Comparison of ENCODE assay signal across 10 cellular contexts in the genomic region with DNA sequence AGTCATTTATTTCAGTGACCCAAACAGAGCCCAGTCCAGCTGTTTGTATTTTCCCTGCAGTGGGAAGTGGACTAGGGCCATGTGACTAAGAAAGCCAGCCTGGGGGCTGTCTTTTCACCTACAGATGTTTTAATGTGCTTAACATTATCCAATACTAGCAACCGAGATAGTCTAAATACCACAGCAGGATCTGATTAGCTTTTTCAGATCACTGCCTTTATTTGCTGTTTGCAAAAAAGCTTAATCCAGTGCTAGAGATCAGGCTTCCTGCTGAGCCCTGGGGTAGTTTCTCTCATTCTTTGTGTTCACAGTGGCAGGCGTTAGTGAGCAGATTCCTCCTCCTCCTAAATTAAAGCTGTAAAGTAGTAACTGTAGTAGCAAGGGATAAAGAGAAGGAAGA. TPM values are rescaled to one million over a fixed set of nuclear protein-coding genes. Genes with fewer than 3 reads are reported as not detected.
DNase-seq lines count a peak whose midpoint lies in the region; ATAC-seq, FAIRE-seq and TF ChIP-seq lines count a peak whose summit lies in the region.
"Had no signal": no experiment of that assay in that cellular context is flagged by ENCODE, and none has a peak within 500 bp of the region (broad histone marks: within the 10 kb centered on the region; RNA-seq: fewer than 3 reads in every experiment).

No MANE protein-coding gene starts in this region.

- H3K9me3 Mint-ChIP-seq in T-cell: no peaks in the 10 kb centered on the region

- H3K27me3 Mint-ChIP-seq in T-cell: peaks cover 8 to 17% of the 10 kb centered on the region in 2 donors

- no peaks in the 10 kb centered on the region; a peak in 2 of 4 replicates for H3K36me3 ChIP-seq in GM12878 (ENCODE audit: control insufficient read depth in 2 of 2, insufficient read depth in 2 of 2, low read length in 1 of 2)

- no peak for TF ChIP-seq POLR2A in GM12878 (IDR thresholded peaks at IDR 0.05; ENCODE audit: low read depth, low read length)

- H3K79me2 ChIP-seq in GM12878 (ENCODE audit: control insufficient read depth, insufficient read depth, low read length): peaks cover 10% of the 10 kb centered on the region

- no peaks in the 10 kb centered on the region for H3K4me1 ChIP-seq in GM12878 (ENCODE audit: control insufficient read depth, insufficient read depth, low read length)

- ATAC-seq in GM12878 (peak; percentile 29), T-cell (replicated peaks in 1 of 4) (no peak)

- no peak for TF ChIP-seq CTCF in GM12878 (IDR thresholded peaks at IDR 0.05 in 2 of 3, conservative IDR thresholded peaks at IDR 0.05 in 1 of 3; ENCODE audit: control insufficient read depth in 2 of 3, extremely low read depth in 1 of 3, insufficient read depth in 1 of 3, low read depth in 3 of 3, low read length in 3 of 3)

- RAD21 ChIA-PET in GM12878 (lab: Charles Lee; ENCODE audit: unreplicated experiment): interaction anchor here (0.9 to 1.2 kb wide), 2 partner anchors 72 to 222 kb away, joined by 3 read pairs; no protein-coding TSS in a partner anchor

- SMC1A ChIA-PET in GM12878 (lab: Charles Lee; ENCODE audit: uncharacterized antibody, unreplicated experiment): interaction anchor here (0.6 to 2.6 kb wide), 13 partner anchors 11 to 569 kb away, joined by 3 to 8 read pairs (median 3); no protein-coding TSS in a partner anchor

- no peak overlapping the region for H3K4me3 Mint-ChIP-seq in T-cell

- no peak overlapping the region for H2AFZ ChIP-seq in GM12878 (ENCODE audit: control insufficient read depth, low read depth, low read length)

- in situ Hi-C loops in GM12878 (cut with MboI): no loop called here

- no peaks in the 10 kb centered on the region for H3K27me3 ChIP-seq in GM12878 (replicated peaks in 1 of 2; ENCODE audit: control insufficient read depth in 2 of 2, insufficient read depth in 2 of 2, low read length in 1 of 2)

- intact Hi-C loops in GM12878 (cut with micrococcal nuclease; ENCODE audit: unreplicated experiment): no loop called here

- TF ChIP-seq RAD21 in GM12878 (IDR thresholded peaks at IDR 0.05; ENCODE audit: insufficient read depth, low read depth, low read length): no peak

- no peaks in the 10 kb centered on the region for H3K4me1 Mint-ChIP-seq in T-cell

- 79% methylated on average over 2 of the region's 2 CpGs for whole genome bisulfite sequencing in GM12878 (ENCODE audit: insufficient coverage, insufficient replicate concordance, low lambda C conversion rate, missing lambda C conversion rate)

- no peak overlapping the region for H3K27ac ChIP-seq in GM12878 (ENCODE audit: control insufficient read depth, insufficient read depth)

- no peak for TF ChIP-seq EP300 in GM12878 (IDR thresholded peaks at IDR 0.05; ENCODE audit: borderline replicate concordance in 1 of 2, control insufficient read depth in 1 of 2, low read depth in 2 of 2, low read length in 2 of 2)

- no peak for FAIRE-seq in GM12878 (lab: Jason Lieb, UNC)
- FAIRE-seq: GM19239 had no signal

- POLR2A ChIA-PET in GM12878 (lab: Charles Lee) (interaction anchor here (0.7 to 1.3 kb wide), 2 partner anchors 14 to 1059 kb away, joined by 6 to 7 read pairs; no protein-coding TSS in a partner anchor), T-cell (lab: Charles Lee) (interaction anchor here in 1 of 2 donors (0.7 kb wide), 1 partner anchor 55 kb away, joined by 3 read pairs; no protein-coding TSS in a partner anchor)

- H3K4me2 ChIP-seq in GM12878 (ENCODE audit: control insufficient read depth, insufficient read depth): no peak overlapping the region

- no peak overlapping the region for H3K9ac ChIP-seq in GM12878 (ENCODE audit: control insufficient read depth, insufficient read depth, low read length)

- no TSS peak for BruUV-seq in GM12878 (replicated peaks; lab: Mats Ljungman, UMichigan)

- H3K36me3 Mint-ChIP-seq in T-cell: no peaks in the 10 kb centered on the region

- no peak overlapping the region for H3K27ac Mint-ChIP-seq in T-cell

- DNase-seq in AG20443 (ENCODE audit: low spot score) (peak; percentile 41), NCI-H146 treated with DMSO at 0.1 percent for 48 hours (lab: John Stamatoyannopoulos, UW; ENCODE audit: unreplicated experiment) (peak; percentile 58), GM12878 (ENCODE audit: low read depth, low spot score) (no peak), left kidney (ENCODE audit: low read depth, low spot score) (peak; percentile 29), NOMO-1 treated with DMSO at 0.1 percent for 48 hours (lab: John Stamatoyannopoulos, UW; ENCODE audit: unreplicated experiment) (no peak), T-cell (no peak), NOMO-1 (lab: John Stamatoyannopoulos, UW; ENCODE audit: unreplicated experiment in 2 of 2) (no peak), HT-29 (ENCODE audit: low spot score) (no peak)
- DNase-seq: activated gamma-delta T cell treated with Interleukin-2 at 50 U/mL for 16 hours had no signal

- H3K4me3 ChIP-seq in GM12878: no peak overlapping the region

- no peaks in the 10 kb centered on the region for H3K9me3 ChIP-seq in GM12878 (replicated peaks; ENCODE audit: control insufficient read depth, insufficient read depth, low read length)

- H4K20me1 ChIP-seq in GM12878 (ENCODE audit: control insufficient read depth, insufficient read depth): no peaks in the 10 kb centered on the region

- CTCF ChIA-PET in GM12878 (lab: Yijun Ruan, JAX): interaction anchor here (0.6 to 1.4 kb wide), 7 partner anchors 14 to 305 kb away, joined by 3 to 5 read pairs (median 4); no protein-coding TSS in a partner anchor
- CTCF ChIA-PET in T-cell (lab: Charles Lee): no interaction called here

TF ChIP-seq in GM12878, 131 proteins besides CTCF, POLR2A, EP300 and RAD21 (continues in another document):
- TF ChIP-seq ZBTB40 (IDR thresholded peaks at IDR 0.05; ENCODE audit: borderline replicate concordance): no peak
- TF ChIP-seq, protein P1, sequence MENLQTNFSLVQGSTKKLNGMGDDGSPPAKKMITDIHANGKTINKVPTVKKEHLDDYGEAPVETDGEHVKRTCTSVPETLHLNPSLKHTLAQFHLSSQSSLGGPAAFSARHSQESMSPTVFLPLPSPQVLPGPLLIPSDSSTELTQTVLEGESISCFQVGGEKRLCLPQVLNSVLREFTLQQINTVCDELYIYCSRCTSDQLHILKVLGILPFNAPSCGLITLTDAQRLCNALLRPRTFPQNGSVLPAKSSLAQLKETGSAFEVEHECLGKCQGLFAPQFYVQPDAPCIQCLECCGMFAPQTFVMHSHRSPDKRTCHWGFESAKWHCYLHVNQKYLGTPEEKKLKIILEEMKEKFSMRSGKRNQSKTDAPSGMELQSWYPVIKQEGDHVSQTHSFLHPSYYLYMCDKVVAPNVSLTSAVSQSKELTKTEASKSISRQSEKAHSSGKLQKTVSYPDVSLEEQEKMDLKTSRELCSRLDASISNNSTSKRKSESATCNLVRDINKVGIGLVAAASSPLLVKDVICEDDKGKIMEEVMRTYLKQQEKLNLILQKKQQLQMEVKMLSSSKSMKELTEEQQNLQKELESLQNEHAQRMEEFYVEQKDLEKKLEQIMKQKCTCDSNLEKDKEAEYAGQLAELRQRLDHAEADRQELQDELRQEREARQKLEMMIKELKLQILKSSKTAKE (IDR thresholded peaks at IDR 0.05; ENCODE audit: low read depth, poor library complexity, severe bottlenecking): no peak

RNA-seq across cellular contexts. Expression of gene ZC3H12C, which starts 35.0 kb away (rescaled TPM):
- 85.3 and 89.4 TPM in 2 replicates for total RNA-seq in GM12878 (2013; cell fraction: nucleolus; rRNA removed)
- total RNA-seq in GM12878 (2014; rRNA removed) (4.5 and 5.2 TPM in 2 replicates), GM12878 (2014; rRNA removed; fragmentation: Illumina TruSeq; extraction: Trizol) (4.3 and 4.8 TPM in 2 replicates), GM12878 (2021) (6.9 and 7.4 TPM in 2 replicates), T-cell (under 1 TPM; 0.10 to 0.23 (median 0.14) TPM)
- polyA plus RNA-seq in GM12878 (2011; ENCODE audit: low read depth): 2.3 TPM
- polyA plus RNA-seq in GM12878 (2011; rRNA removed) (31.0 and 33.4 TPM in 2 replicates), GM12878 (2014; fragmentation: Illumina TruSeq; extraction: Trizol) (5.0 and 6.1 TPM in 2 replicates), GM12878 (2014; fragmentation: Nextera tagmentation; extraction: Ambion mirVana) (under 1 TPM; 0.31 to 0.68 TPM), GM12878 (2014; rRNA removed) (2.7 and 3.0 TPM in 2 replicates), GM12878 (2016; fragmentation: Nextera tagmentation; extraction: Ambion mirVana) (under 1 TPM; 0.47 to 0.88 TPM)
- polyA plus RNA-seq in GM12878 (2011; cell fraction: cytosol; rRNA removed): 16.3 and 20.0 TPM in 2 replicates
- polyA plus RNA-seq in GM12878 (2011; cell fraction: nucleus; rRNA removed): 50.0 and 63.9 TPM in 2 replicates
- polyA plus RNA-seq in GM12878 (2012): 3.6 and 6.9 TPM in 2 replicates
- polyA minus RNA-seq in GM12878 (2011; rRNA and poly(A)+ RNA removed): 48.1 and 60.4 TPM in 2 replicates
- 12.0 and 14.9 TPM in 2 replicates for polyA minus RNA-seq in GM12878 (2011; cell fraction: cytosol; rRNA and poly(A)+ RNA removed)
- 34.0 and 40.4 TPM in 2 replicates for polyA minus RNA-seq in GM12878 (2011; cell fraction: nucleus; rRNA and poly(A)+ RNA removed)
- 0.43 and 0.55 TPM in 2 replicates for total RNA-seq in HT-29 (2014; rRNA removed; shearing (Covaris generic))

Comparison
In these comparisons a context has a peak if more than half of its experiments do, and no peak if none do; other contexts are left out.
1. DNase-seq: peak in AG20443 (single experiment), NCI-H146 treated with DMSO at 0.1 percent for 48 hours (single experiment) and left kidney (single experiment); none in GM12878 (single experiment), NOMO-1 treated with DMSO at 0.1 percent for 48 hours (single experiment), T-cell (0 of 34), NOMO-1 (0 of 2) and HT-29 (single experiment).